Comparison of ENCODE assay signal across 1 cellular context in the genomic region with DNA sequence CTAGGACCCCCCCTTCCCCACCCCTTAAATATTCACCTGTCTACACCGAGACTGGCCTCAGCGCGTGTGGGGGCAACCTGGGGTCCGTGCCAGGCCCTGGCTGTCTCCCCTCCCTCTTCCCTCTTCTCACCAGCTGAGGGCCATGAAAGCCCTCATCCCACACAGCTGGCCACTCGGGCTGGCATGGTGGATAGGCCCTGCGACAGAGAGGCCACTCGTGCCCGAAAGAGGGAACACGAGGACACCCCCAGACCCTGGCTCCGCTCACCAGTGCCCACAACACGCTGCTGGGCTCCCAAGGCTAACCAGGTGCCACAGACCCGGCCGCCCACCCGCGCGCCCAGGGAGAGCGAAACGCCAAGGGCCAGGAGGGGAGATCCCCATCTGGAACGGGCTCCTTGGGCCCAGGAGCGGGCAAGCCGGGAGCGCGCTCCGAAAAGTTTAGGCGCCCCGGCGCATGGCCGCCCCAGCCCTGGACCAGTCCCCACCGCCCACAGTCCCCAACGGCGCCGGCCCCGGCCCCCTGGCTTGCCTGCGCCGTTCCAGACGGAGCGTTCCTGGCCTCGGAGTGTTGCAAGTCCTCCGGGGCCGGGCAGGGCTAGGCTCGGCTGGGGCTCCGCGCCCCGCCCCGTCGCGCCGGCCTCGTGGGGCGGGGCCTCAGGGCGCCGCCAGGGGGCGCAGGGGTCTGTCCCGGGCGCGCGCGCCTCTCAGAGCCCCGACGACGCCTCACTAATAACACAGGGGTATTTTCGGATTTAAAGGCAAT.
A peak's percentile ranks its signal among the peaks of the same experiment; 100 is the strongest.
TF ChIP-seq lines count a peak whose summit lies in the region.

Gene TMBIM1 (minus strand): TSS at position 570 of the 766 bp plus-strand sequence. CDS start 10,362 bp downstream, outside the sequence.

TF ChIP-seq in HepG2, 621 proteins besides CTCF, POLR2A, EP300 and RAD21 (continued from another document and continues in another):
- TF ChIP-seq, protein P1, sequence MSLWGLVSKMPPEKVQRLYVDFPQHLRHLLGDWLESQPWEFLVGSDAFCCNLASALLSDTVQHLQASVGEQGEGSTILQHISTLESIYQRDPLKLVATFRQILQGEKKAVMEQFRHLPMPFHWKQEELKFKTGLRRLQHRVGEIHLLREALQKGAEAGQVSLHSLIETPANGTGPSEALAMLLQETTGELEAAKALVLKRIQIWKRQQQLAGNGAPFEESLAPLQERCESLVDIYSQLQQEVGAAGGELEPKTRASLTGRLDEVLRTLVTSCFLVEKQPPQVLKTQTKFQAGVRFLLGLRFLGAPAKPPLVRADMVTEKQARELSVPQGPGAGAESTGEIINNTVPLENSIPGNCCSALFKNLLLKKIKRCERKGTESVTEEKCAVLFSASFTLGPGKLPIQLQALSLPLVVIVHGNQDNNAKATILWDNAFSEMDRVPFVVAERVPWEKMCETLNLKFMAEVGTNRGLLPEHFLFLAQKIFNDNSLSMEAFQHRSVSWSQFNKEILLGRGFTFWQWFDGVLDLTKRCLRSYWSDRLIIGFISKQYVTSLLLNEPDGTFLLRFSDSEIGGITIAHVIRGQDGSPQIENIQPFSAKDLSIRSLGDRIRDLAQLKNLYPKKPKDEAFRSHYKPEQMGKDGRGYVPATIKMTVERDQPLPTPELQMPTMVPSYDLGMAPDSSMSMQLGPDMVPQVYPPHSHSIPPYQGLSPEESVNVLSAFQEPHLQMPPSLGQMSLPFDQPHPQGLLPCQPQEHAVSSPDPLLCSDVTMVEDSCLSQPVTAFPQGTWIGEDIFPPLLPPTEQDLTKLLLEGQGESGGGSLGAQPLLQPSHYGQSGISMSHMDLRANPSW (CRISPR knock-in tag; IDR thresholded peaks at IDR 0.05; ENCODE audit: borderline replicate concordance), result no peak
- TF ChIP-seq KDM5A (IDR thresholded peaks at IDR 0.05; ENCODE audit: borderline replicate concordance, low read length) (no peak), ZNF17 (CRISPR knock-in tag; IDR thresholded peaks at IDR 0.05) (no peak), HDAC1 (CRISPR knock-in tag; IDR thresholded peaks at IDR 0.05) (0 out of 2 replicates have a peak, but pooled peaks have one; percentile 54), HNRNPK (IDR thresholded peaks at IDR 0.05; ENCODE audit: low read depth, low read length, poor library complexity, severe bottlenecking) (peak; percentile 13), ZNF691 (CRISPR knock-in tag; IDR thresholded peaks at IDR 0.05; ENCODE audit: borderline replicate concordance, low read depth) (peak; percentile 60; the same call in 1 of the 2 replicates), NR2C2 (CRISPR knock-in tag; IDR thresholded peaks at IDR 0.05; ENCODE audit: borderline replicate concordance) (no peak), NFIB (CRISPR knock-in tag; IDR thresholded peaks at IDR 0.05; ENCODE audit: borderline replicate concordance) (no peak), SRSF4 (IDR thresholded peaks at IDR 0.05; ENCODE audit: low read depth, low read length, poor library complexity, severe bottlenecking) (peak; percentile 55), JUN (CRISPR knock-in tag; IDR thresholded peaks at IDR 0.05) (no peak), TCF7L2 (IDR thresholded peaks at IDR 0.05; ENCODE audit: low read depth, low read length) (no peak), SOX5 (CRISPR knock-in tag; IDR thresholded peaks at IDR 0.05; ENCODE audit: borderline replicate concordance) (no peak), KLF13 (CRISPR knock-in tag; IDR thresholded peaks at IDR 0.05) (no peak), ZNF547 (CRISPR knock-in tag; IDR thresholded peaks at IDR 0.05) (peak; percentile 38), ATM (IDR thresholded peaks at IDR 0.05; ENCODE audit: borderline replicate concordance) (no peak), RBM22 (optimal IDR thresholded peaks at IDR 0.05; ENCODE audit: low read length) (no peak), CENPT (CRISPR knock-in tag; IDR thresholded peaks at IDR 0.05; ENCODE audit: low read depth) (no peak), ZNF784 (CRISPR knock-in tag; IDR thresholded peaks at IDR 0.05; ENCODE audit: borderline replicate concordance) (0 out of 2 replicates have a peak, but pooled peaks have one; percentile 28), KDM4B (CRISPR knock-in tag; IDR thresholded peaks at IDR 0.05) (no peak), NKX3-1 (CRISPR knock-in tag; IDR thresholded peaks at IDR 0.05) (peak; percentile 48; the same call in 1 of the 2 replicates), PAF1 (CRISPR knock-in tag; IDR thresholded peaks at IDR 0.05) (no peak), GATAD2A (CRISPR knock-in tag; IDR thresholded peaks at IDR 0.05) (no peak), PLRG1 (conservative IDR thresholded peaks at IDR 0.05) (no peak), MXI1 (IDR thresholded peaks at IDR 0.05; ENCODE audit: borderline replicate concordance, low read depth, low read length) (peak; percentile 85; the same call in 2 of the 3 replicates), SALL2 (CRISPR knock-in tag; IDR thresholded peaks at IDR 0.05) (peak; percentile 52; the same call in 1 of the 2 replicates), TEAD2 (CRISPR knock-in tag; IDR thresholded peaks at IDR 0.05) (no peak), PRPF4 (IDR thresholded peaks at IDR 0.05; ENCODE audit: low read depth, low read length, poor library complexity, severe bottlenecking) (no peak), GABPB1 (CRISPR knock-in tag; IDR thresholded peaks at IDR 0.05) (peak; percentile 70), JUND (CRISPR knock-in tag; IDR thresholded peaks at IDR 0.05) (no peak), MXD4 (CRISPR knock-in tag; IDR thresholded peaks at IDR 0.05) (no peak; the same call in none of the 2 replicates), ZNF674 (CRISPR knock-in tag; IDR thresholded peaks at IDR 0.05; ENCODE audit: low read depth) (no peak; the same call in 1 of the 2 replicates), GFI1 (CRISPR knock-in tag; IDR thresholded peaks at IDR 0.05; ENCODE audit: borderline replicate concordance) (0 out of 2 replicates have a peak, but pooled peaks have one; percentile 38), ARNT (IDR thresholded peaks at IDR 0.05) (no peak), XRCC5 (optimal IDR thresholded peaks at IDR 0.05; ENCODE audit: low read length) (peak; percentile 78), ZNF225 (CRISPR knock-in tag; IDR thresholded peaks at IDR 0.05) (peak; percentile 68; the same call in 1 of the 2 replicates), EHMT2 (IDR thresholded peaks at IDR 0.05; ENCODE audit: borderline replicate concordance, low read depth, low read length) (no peak), ZNF549 (CRISPR knock-in tag; IDR thresholded peaks at IDR 0.05) (no peak), ZNF180 (CRISPR knock-in tag; IDR thresholded peaks at IDR 0.05; ENCODE audit: borderline replicate concordance, low read depth) (no peak), ARNT2 (CRISPR knock-in tag; IDR thresholded peaks at IDR 0.05; ENCODE audit: low read depth) (0 out of 2 replicates have a peak, but pooled peaks have one; percentile 72), ISX (CRISPR knock-in tag; conservative IDR thresholded peaks at IDR 0.05) (peak; percentile 76; the same call in 1 of the 2 replicates), ASH2L (IDR thresholded peaks at IDR 0.05; ENCODE audit: insufficient read length, low read depth, low read length) (no peak), ZNF605 (CRISPR knock-in tag; IDR thresholded peaks at IDR 0.05) (peak; percentile 68), CBFB (CRISPR knock-in tag; IDR thresholded peaks at IDR 0.05) (no peak), NR1H2 (CRISPR knock-in tag; IDR thresholded peaks at IDR 0.05; ENCODE audit: borderline replicate concordance, low read depth) (peak; percentile 68; the same call in 1 of the 2 replicates), HOMEZ (CRISPR knock-in tag; IDR thresholded peaks at IDR 0.05; ENCODE audit: low read depth) (no peak), ZBTB3 (CRISPR knock-in tag; IDR thresholded peaks at IDR 0.05; ENCODE audit: borderline replicate concordance, low read depth) (no peak), HNRNPUL1 (IDR thresholded peaks at IDR 0.05; ENCODE audit: low read depth, low read length) (no peak), ZNF276 (CRISPR knock-in tag; IDR thresholded peaks at IDR 0.05; ENCODE audit: low read depth) (peak; percentile 34; the same call in 1 of the 2 replicates)
- TF ChIP-seq, protein P2, sequence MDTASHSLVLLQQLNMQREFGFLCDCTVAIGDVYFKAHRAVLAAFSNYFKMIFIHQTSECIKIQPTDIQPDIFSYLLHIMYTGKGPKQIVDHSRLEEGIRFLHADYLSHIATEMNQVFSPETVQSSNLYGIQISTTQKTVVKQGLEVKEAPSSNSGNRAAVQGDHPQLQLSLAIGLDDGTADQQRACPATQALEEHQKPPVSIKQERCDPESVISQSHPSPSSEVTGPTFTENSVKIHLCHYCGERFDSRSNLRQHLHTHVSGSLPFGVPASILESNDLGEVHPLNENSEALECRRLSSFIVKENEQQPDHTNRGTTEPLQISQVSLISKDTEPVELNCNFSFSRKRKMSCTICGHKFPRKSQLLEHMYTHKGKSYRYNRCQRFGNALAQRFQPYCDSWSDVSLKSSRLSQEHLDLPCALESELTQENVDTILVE (CRISPR knock-in tag; IDR thresholded peaks at IDR 0.05), result no peak
- TF ChIP-seq, protein P3, sequence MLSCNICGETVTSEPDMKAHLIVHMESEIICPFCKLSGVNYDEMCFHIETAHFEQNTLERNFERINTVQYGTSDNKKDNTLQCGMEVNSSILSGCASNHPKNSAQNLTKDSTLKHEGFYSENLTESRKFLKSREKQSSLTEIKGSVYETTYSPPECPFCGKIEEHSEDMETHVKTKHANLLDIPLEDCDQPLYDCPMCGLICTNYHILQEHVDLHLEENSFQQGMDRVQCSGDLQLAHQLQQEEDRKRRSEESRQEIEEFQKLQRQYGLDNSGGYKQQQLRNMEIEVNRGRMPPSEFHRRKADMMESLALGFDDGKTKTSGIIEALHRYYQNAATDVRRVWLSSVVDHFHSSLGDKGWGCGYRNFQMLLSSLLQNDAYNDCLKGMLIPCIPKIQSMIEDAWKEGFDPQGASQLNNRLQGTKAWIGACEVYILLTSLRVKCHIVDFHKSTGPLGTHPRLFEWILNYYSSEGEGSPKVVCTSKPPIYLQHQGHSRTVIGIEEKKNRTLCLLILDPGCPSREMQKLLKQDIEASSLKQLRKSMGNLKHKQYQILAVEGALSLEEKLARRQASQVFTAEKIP (CRISPR knock-in tag; IDR thresholded peaks at IDR 0.05; ENCODE audit: borderline replicate concordance), result no peak
- TF ChIP-seq, protein P4, sequence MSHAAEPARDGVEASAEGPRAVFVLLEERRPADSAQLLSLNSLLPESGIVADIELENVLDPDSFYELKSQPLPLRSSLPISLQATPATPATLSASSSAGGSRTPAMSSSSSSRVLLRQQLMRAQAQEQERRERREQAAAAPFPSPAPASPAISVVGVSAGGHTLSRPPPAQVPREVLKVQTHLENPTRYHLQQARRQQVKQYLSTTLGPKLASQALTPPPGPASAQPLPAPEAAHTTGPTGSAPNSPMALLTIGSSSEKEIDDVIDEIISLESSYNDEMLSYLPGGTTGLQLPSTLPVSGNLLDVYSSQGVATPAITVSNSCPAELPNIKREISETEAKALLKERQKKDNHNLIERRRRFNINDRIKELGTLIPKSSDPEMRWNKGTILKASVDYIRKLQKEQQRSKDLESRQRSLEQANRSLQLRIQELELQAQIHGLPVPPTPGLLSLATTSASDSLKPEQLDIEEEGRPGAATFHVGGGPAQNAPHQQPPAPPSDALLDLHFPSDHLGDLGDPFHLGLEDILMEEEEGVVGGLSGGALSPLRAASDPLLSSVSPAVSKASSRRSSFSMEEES (CRISPR knock-in tag; IDR thresholded peaks at IDR 0.05), result peak; percentile 45; the same call in 1 of the 2 replicates
- TF ChIP-seq, protein P5, sequence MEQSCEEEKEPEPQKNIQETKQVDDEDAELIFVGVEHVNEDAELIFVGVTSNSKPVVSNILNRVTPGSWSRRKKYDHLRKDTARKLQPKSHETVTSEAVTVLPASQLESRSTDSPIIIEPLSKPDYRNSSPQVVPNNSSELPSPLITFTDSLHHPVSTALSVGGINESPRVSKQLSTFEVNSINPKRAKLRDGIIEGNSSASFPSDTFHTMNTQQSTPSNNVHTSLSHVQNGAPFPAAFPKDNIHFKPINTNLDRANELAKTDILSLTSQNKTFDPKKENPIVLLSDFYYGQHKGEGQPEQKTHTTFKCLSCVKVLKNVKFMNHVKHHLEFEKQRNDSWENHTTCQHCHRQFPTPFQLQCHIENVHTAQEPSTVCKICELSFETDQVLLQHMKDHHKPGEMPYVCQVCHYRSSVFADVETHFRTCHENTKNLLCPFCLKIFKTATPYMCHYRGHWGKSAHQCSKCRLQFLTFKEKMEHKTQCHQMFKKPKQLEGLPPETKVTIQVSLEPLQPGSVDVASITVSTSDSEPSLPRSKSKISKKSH (CRISPR knock-in tag; IDR thresholded peaks at IDR 0.05; ENCODE audit: borderline replicate concordance), result no peak
